Comparison of ENCODE assay signal across 9 cellular contexts in genomic region chr20:47883186-47883585, GRCh38.
"Had no signal": no experiment of that assay in that cellular context is flagged by ENCODE, and none has a peak within 500 bp of the region (broad histone marks: within the 10 kb centered on the region; RNA-seq: fewer than 3 reads in every experiment).

No MANE protein-coding gene starts in this region.

- H3K4me3 Mint-ChIP-seq: HFFc6 had no signal

- H3K27ac Mint-ChIP-seq: HFFc6 had no signal

- H3K9me3 Mint-ChIP-seq: HFFc6 had no signal

- ATAC-seq: HCT116, HepG2, K562 had no signal

- DNase-seq: GM23248, GOT3, H7, HFFc6, IMR-90, KG1 had no signal
